10 cellular contexts compared by ENCODE assay signal in the genomic region with DNA sequence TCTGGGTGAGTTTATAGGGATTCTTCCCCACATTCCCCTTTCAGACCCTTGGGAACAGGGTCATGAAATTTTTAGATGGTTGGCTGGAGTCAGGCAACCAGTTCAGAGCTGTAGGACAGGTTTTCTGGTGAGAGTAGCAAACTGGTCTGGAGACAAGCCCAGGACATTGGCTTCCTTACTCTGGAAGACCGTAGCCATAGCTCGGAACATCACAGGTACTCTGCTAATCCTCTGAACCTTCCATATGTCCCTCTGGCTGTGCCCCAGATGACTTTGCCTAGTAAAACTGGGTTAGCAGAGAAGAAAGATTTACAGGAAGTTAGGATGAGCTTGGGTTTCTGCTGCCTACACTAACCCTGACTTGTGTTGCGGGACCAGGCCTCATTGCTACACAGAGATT.
A peak's percentile ranks its signal among the peaks of the same experiment; 100 is the strongest.
DNase-seq lines count a peak whose midpoint lies in the region; ATAC-seq, FAIRE-seq and TF ChIP-seq lines count a peak whose summit lies in the region.
"Had no signal": no experiment of that assay in that cellular context is flagged by ENCODE, and none has a peak within 500 bp of the region (broad histone marks: within the 10 kb centered on the region; RNA-seq: fewer than 3 reads in every experiment).

No MANE protein-coding gene starts in this region.

- peaks cover 4% of the 10 kb centered on the region; the same call in 1 of the 3 replicates for H3K9me3 ChIP-seq in A549
- no peaks in the 10 kb centered on the region for H3K9me3 ChIP-seq in neutrophil

- FAIRE-seq in A549 (lab: Jason Lieb, UNC), result no peak

- POLR2A ChIA-PET in A549 (lab: Yijun Ruan, JAX), result no interaction called here

- H3K4me3 ChIP-seq in A549, result no peak overlapping the region
- no peak overlapping the region for H3K4me3 ChIP-seq in neutrophil (ENCODE audit: low read depth in 1 of 2, low read length in 1 of 2)

- intact Hi-C loops in Right ventricle myocardium superior (cut with DNase I), result no loop called here

- ATAC-seq in A549 (no peak), GM19467 (IDR thresholded peaks at IDR 0.05; ENCODE audit: unreplicated experiment) (no peak), Right ventricle myocardium superior (ENCODE audit: poor library complexity) (no peak)

- no peak overlapping the region for H3K4me2 ChIP-seq in A549

- H3K27ac ChIP-seq in A549 (peak overlapping the region; percentile 96 to 97; a peak in 5 of 6 replicates), C4-2B (peak overlapping the region; percentile 44), neutrophil (peak overlapping the region; percentile 46)

- no peak for TF ChIP-seq POLR2A in A549 (IDR thresholded peaks at IDR 0.05; ENCODE audit: low read length)

- H3K36me3 ChIP-seq in neutrophil, result no peaks in the 10 kb centered on the region

- no peak for TF ChIP-seq EP300 in A549 (IDR thresholded peaks at IDR 0.05)

- H3K4me1 ChIP-seq in A549 (peaks cover 50% of the 10 kb centered on the region), neutrophil (ENCODE audit: control insufficient read depth in 1 of 2, insufficient read depth in 1 of 2, low read depth in 1 of 2, low read length in 1 of 2) (peaks cover 33 to 45% of the 10 kb centered on the region in 2 experiments)

- CTCF ChIA-PET in A549 (lab: Yijun Ruan, JAX), result interaction anchor here (0.7 to 2.1 kb wide), 3 partner anchors 28 to 122 kb away, joined by 3 to 5 read pairs (median 5); no protein-coding TSS in a partner anchor

- H3K27me3 ChIP-seq in neutrophil, result no peaks in the 10 kb centered on the region

- TF ChIP-seq CTCF in A549 (IDR thresholded peaks at IDR 0.05), result no peak
- no peak for TF ChIP-seq CTCF in C4-2B (conservative IDR thresholded peaks at IDR 0.05)
- no peak for TF ChIP-seq CTCF in neutrophil (IDR thresholded peaks at IDR 0.05)

- no peak for TF ChIP-seq RAD21 in A549 (conservative IDR thresholded peaks at IDR 0.05 in 1 of 2, IDR thresholded peaks at IDR 0.05 in 1 of 2)

- no peak for DNase-seq in A549 (ENCODE audit: low read depth in 1 of 2, low spot score in 1 of 2)
- peak; percentile 92 for DNase-seq in cerebellar cortex (ENCODE audit: low spot score)
- DNase-seq in globus pallidus (ENCODE audit: low spot score), result no peak
- no peak for DNase-seq in Right ventricle myocardium superior
- DNase-seq: Caco-2; CD8-positive, alpha-beta memory T cell; H9 had no signal

- 98% methylated on average over 3 of the region's 3 CpGs for WGBS in A549 (ENCODE audit: missing lambda C conversion rate)

TF ChIP-seq in A549, 52 proteins besides CTCF, POLR2A, EP300 and RAD21:
- no peak for TF ChIP-seq HDAC2 (IDR thresholded peaks at IDR 0.05)
- no peak for TF ChIP-seq POLR2AphosphoS2 (conservative IDR thresholded peaks at IDR 0.05; ENCODE audit: low read length)
- TF ChIP-seq HOXB13 (CRISPR knock-in tag; IDR thresholded peaks at IDR 0.05; ENCODE audit: low read depth), result no peak
- TF ChIP-seq EHF (CRISPR knock-in tag; IDR thresholded peaks at IDR 0.05), result no peak
- TF ChIP-seq ZC3H11A (IDR thresholded peaks at IDR 0.05), result no peak
- TF ChIP-seq, protein P1, sequence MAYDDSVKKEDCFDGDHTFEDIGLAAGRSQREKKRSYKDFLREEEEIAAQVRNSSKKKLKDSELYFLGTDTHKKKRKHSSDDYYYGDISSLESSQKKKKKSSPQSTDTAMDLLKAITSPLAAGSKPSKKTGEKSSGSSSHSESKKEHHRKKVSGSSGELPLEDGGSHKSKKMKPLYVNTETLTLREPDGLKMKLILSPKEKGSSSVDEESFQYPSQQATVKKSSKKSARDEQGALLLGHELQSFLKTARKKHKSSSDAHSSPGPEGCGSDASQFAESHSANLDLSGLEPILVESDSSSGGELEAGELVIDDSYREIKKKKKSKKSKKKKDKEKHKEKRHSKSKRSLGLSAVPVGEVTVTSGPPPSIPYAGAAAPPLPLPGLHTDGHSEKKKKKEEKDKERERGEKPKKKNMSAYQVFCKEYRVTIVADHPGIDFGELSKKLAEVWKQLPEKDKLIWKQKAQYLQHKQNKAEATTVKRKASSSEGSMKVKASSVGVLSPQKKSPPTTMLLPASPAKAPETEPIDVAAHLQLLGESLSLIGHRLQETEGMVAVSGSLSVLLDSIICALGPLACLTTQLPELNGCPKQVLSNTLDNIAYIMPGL (CRISPR knock-in tag; IDR thresholded peaks at IDR 0.05; ENCODE audit: borderline replicate concordance), result no peak
- no peak for TF ChIP-seq MAZ (IDR thresholded peaks at IDR 0.05; ENCODE audit: borderline replicate concordance, low read depth, low read length)
- TF ChIP-seq HEYL (CRISPR knock-in tag; IDR thresholded peaks at IDR 0.05), result no peak
- TF ChIP-seq, protein P2, sequence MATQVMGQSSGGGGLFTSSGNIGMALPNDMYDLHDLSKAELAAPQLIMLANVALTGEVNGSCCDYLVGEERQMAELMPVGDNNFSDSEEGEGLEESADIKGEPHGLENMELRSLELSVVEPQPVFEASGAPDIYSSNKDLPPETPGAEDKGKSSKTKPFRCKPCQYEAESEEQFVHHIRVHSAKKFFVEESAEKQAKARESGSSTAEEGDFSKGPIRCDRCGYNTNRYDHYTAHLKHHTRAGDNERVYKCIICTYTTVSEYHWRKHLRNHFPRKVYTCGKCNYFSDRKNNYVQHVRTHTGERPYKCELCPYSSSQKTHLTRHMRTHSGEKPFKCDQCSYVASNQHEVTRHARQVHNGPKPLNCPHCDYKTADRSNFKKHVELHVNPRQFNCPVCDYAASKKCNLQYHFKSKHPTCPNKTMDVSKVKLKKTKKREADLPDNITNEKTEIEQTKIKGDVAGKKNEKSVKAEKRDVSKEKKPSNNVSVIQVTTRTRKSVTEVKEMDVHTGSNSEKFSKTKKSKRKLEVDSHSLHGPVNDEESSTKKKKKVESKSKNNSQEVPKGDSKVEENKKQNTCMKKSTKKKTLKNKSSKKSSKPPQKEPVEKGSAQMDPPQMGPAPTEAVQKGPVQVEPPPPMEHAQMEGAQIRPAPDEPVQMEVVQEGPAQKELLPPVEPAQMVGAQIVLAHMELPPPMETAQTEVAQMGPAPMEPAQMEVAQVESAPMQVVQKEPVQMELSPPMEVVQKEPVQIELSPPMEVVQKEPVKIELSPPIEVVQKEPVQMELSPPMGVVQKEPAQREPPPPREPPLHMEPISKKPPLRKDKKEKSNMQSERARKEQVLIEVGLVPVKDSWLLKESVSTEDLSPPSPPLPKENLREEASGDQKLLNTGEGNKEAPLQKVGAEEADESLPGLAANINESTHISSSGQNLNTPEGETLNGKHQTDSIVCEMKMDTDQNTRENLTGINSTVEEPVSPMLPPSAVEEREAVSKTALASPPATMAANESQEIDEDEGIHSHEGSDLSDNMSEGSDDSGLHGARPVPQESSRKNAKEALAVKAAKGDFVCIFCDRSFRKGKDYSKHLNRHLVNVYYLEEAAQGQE (IDR thresholded peaks at IDR 0.05), result no peak
- TF ChIP-seq KDM1A (IDR thresholded peaks at IDR 0.05; ENCODE audit: low read depth), result no peak
- no peak for TF ChIP-seq MAFK (IDR thresholded peaks at IDR 0.05; ENCODE audit: partially characterized antibody)

Comparison
In these comparisons a context has a peak if more than half of its experiments do, and no peak if none do; other contexts are left out.
1. H3K27ac ChIP-seq: peak in every context shown above with its lines; median percentile 96 in A549; 46 in neutrophil; 44 in C4-2B.